ENCODE assay signal across 8 cellular contexts in genomic region chr6:43723737-43724295, GRCh38. TPM values are rescaled to one million over a fixed set of nuclear protein-coding genes. Genes with fewer than 3 reads are reported as not detected.
A peak's percentile ranks its signal among the peaks of the same experiment; 100 is the strongest.
DNase-seq lines count a peak whose midpoint lies in the region; ATAC-seq, FAIRE-seq and TF ChIP-seq lines count a peak whose summit lies in the region.

No MANE protein-coding gene starts in this region.

- dilution Hi-C loops in endothelial cell of umbilical vein (cut with MboI; ENCODE audit: extremely low pct_ligation_motif_present, low sequenced_read_pairs) = no loop called here

- no peak for TF ChIP-seq POLR2A in endothelial cell of umbilical vein (IDR thresholded peaks at IDR 0.05; ENCODE audit: low read depth, low read length)
- TF ChIP-seq POLR2A in suprapubic skin (IDR thresholded peaks at IDR 0.05) = no peak

- H3K27me3 Mint-ChIP-seq in activated CD8-positive, alpha-beta T cell treated with anti-CD3 and anti-CD28 coated beads for 36 hours = no peaks in the 10 kb centered on the region
- H3K27me3 Mint-ChIP-seq in naive thymus-derived CD4-positive, alpha-beta T cell = peaks cover 0 to 7% (median 0%) of the 10 kb centered on the region in 5 donors

- H2AFZ ChIP-seq in endothelial cell of umbilical vein (ENCODE audit: low read depth, low read length) = no peak overlapping the region

- FAIRE-seq in endothelial cell of umbilical vein (lab: Jason Lieb, UNC) = peak; percentile 91

- WGBS in suprapubic skin = 58% methylated on average over 9 of the region's 9 CpGs

- in situ Hi-C loops in GM13977 (cut with MboI; ENCODE audit: low pct_unique_long_range_greater_than_20kb, low sequenced_read_pairs, unreplicated experiment) = no loop called here

- DNase-seq in A673 (ENCODE audit: low spot score) (peak; percentile 73), GM13977 (ENCODE audit: low spot score) (peak; percentile 80), NCI-H748 (lab: John Stamatoyannopoulos, UW; ENCODE audit: unreplicated experiment) (peak; percentile 76), endothelial cell of umbilical vein (ENCODE audit: low read depth, low spot score) (peak; percentile 56), suprapubic skin (ENCODE audit: low spot score in 2 of 2) (no peak)
- peak; percentile 89 for DNase-seq in activated CD8-positive, alpha-beta T cell treated with anti-CD3 and anti-CD28 coated beads for 36 hours
- peak; percentile 42 to 68 (median 60) for DNase-seq in naive thymus-derived CD4-positive, alpha-beta T cell

- TF ChIP-seq CTCF in A673 (conservative IDR thresholded peaks at IDR 0.05; ENCODE audit: low read depth, low read length) (peak; percentile 78), GM13977 (IDR thresholded peaks at IDR 0.05; ENCODE audit: extremely low read depth, insufficient read depth, missing control alignments) (peak; percentile 89), endothelial cell of umbilical vein (IDR thresholded peaks at IDR 0.05; ENCODE audit: extremely low read depth in 1 of 2, insufficient read depth in 1 of 2, low read depth in 1 of 2, low read length in 2 of 2) (peak; percentile 61 to 73), suprapubic skin (IDR thresholded peaks at IDR 0.05) (peak; percentile 25 to 33)
- TF ChIP-seq CTCF in activated CD8-positive, alpha-beta T cell treated with anti-CD3 and anti-CD28 coated beads for 36 hours (IDR thresholded peaks at IDR 0.05) = peak; percentile 71

- H3K4me1 Mint-ChIP-seq in activated CD8-positive, alpha-beta T cell treated with anti-CD3 and anti-CD28 coated beads for 36 hours (ENCODE audit: low read depth) = peaks cover 35% of the 10 kb centered on the region
- peaks cover 20 to 38% (median 29%) of the 10 kb centered on the region in 7 donors for H3K4me1 Mint-ChIP-seq in naive thymus-derived CD4-positive, alpha-beta T cell

- ATAC-seq in HG03108 (IDR thresholded peaks at IDR 0.05; ENCODE audit: unreplicated experiment) = peak; percentile 60
- ATAC-seq in activated CD8-positive, alpha-beta T cell treated with anti-CD3 and anti-CD28 coated beads for 36 hours = peak; percentile 76
- peak; percentile 77 for ATAC-seq in naive thymus-derived CD4-positive, alpha-beta T cell

- CTCF ChIA-PET in A673 (lab: Charles Lee) (interaction anchor here (1.8 kb wide), 1 partner anchor 355 kb away, joined by 8 read pairs; no protein-coding TSS in a partner anchor), endothelial cell of umbilical vein (lab: Charles Lee) (interaction anchor here (0.9 to 4.9 kb wide), 10 partner anchors 10 to 355 kb away, joined by 3 to 48 read pairs (median 6); partner anchors contain the start of gene VEGFA)
- CTCF ChIA-PET in activated CD8-positive, alpha-beta T cell treated with anti-CD3 and anti-CD28 coated beads for 36 hours (lab: Charles Lee) = interaction anchor here (0.6 to 4.8 kb wide), 31 partner anchors 8 to 383 kb away, joined by 3 to 69 read pairs (median 5); partner anchors contain the start of gene VEGFA
- CTCF ChIA-PET in naive thymus-derived CD4-positive, alpha-beta T cell (lab: Charles Lee) = interaction anchor here (0.6 to 2.6 kb wide), 9 partner anchors 16 to 385 kb away, joined by 3 to 30 read pairs (median 3); partner anchors contain the start of gene VEGFA

- H3K4me2 ChIP-seq in endothelial cell of umbilical vein (ENCODE audit: insufficient read depth, low read length) = no peak overlapping the region

- H3K4me1 ChIP-seq in A673 (ENCODE audit: insufficient read depth, low read length, poor library complexity, severe bottlenecking) (peaks cover 21% of the 10 kb centered on the region), endothelial cell of umbilical vein (ENCODE audit: control insufficient read depth, extremely low read depth, insufficient read depth, low read length) (no peaks in the 10 kb centered on the region), suprapubic skin (peaks cover 21% of the 10 kb centered on the region)
- peaks cover 19 to 23% of the 10 kb centered on the region in 2 donors for H3K4me1 ChIP-seq in naive thymus-derived CD4-positive, alpha-beta T cell (ENCODE audit: control insufficient read depth in 2 of 2, insufficient read depth in 2 of 2, low read length in 2 of 2)

- intact Hi-C loops in A673 (cut with micrococcal nuclease; ENCODE audit: unreplicated experiment) = loop anchor here (1.0 kb wide), 2 partner anchors 350 to 355 kb away; no protein-coding TSS in a partner anchor
- intact Hi-C loops in activated CD8-positive, alpha-beta T cell treated with anti-CD3 and anti-CD28 coated beads for 36 hours (cut with micrococcal nuclease) = loop anchor here (2.0 to 5.0 kb wide), 2 partner anchors 48 to 351 kb away; partner anchors contain the start of gene VEGFA
- intact Hi-C loops in endothelial cell of umbilical vein (cut with micrococcal nuclease) = loop anchor here (1.0 to 2.0 kb wide), 5 partner anchors 35 to 355 kb away; partner anchors contain the start of gene VEGFA
- intact Hi-C loops in naive thymus-derived CD4-positive, alpha-beta T cell (cut with micrococcal nuclease) = loop anchor here (1.0 to 10.0 kb wide), 8 partner anchors 45 to 614 kb away; no protein-coding TSS in a partner anchor

- no peaks in the 10 kb centered on the region for H3K9me3 ChIP-seq in A673 (ENCODE audit: low read depth, low read length, poor library complexity, severe bottlenecking)
- H3K9me3 ChIP-seq in endothelial cell of umbilical vein (replicated peaks; ENCODE audit: control insufficient read depth, insufficient read depth, low read length) = no peaks in the 10 kb centered on the region
- no peaks in the 10 kb centered on the region for H3K9me3 ChIP-seq in naive thymus-derived CD4-positive, alpha-beta T cell (ENCODE audit: control insufficient read depth in 2 of 3, low read length in 3 of 3)
- H3K9me3 ChIP-seq in suprapubic skin = no peaks in the 10 kb centered on the region

- peak overlapping the region; percentile 52 for H3K4me3 Mint-ChIP-seq in activated CD8-positive, alpha-beta T cell treated with anti-CD3 and anti-CD28 coated beads for 36 hours
- H3K4me3 Mint-ChIP-seq in naive thymus-derived CD4-positive, alpha-beta T cell = peak overlapping the region in 3 of 10 donors; percentile 55 to 67 (median 66)

- peak overlapping the region; percentile 36 for H3K27ac ChIP-seq in A673 (ENCODE audit: low read depth, low read length, poor library complexity, severe bottlenecking)
- H3K27ac ChIP-seq in endothelial cell of umbilical vein (ENCODE audit: insufficient read depth, low read depth, low read length) = no peak overlapping the region
- no peak overlapping the region for H3K27ac ChIP-seq in naive thymus-derived CD4-positive, alpha-beta T cell (ENCODE audit: low read depth, low read length)
- no peak overlapping the region for H3K27ac ChIP-seq in suprapubic skin

- H3K4me3 ChIP-seq in A673 (ENCODE audit: low read depth, low read length, poor library complexity, severe bottlenecking) (no peak overlapping the region), endothelial cell of umbilical vein (replicated peaks in 1 of 3; ENCODE audit: insufficient read depth in 1 of 3, low read depth in 1 of 3, low read length in 3 of 3) (no peak overlapping the region), suprapubic skin (no peak overlapping the region)
- no peak overlapping the region for H3K4me3 ChIP-seq in naive thymus-derived CD4-positive, alpha-beta T cell (ENCODE audit: low read length)

- BruUV-seq in A673 (replicated peaks; lab: Mats Ljungman, UMichigan) = no TSS peak
- no TSS peak for BruUV-seq in endothelial cell of umbilical vein (replicated peaks; lab: Mats Ljungman, UMichigan)

- H3K9ac ChIP-seq in endothelial cell of umbilical vein (replicated peaks; ENCODE audit: extremely low read depth, insufficient read depth, low read length) = no peak overlapping the region

- H4K20me1 ChIP-seq in endothelial cell of umbilical vein (replicated peaks; ENCODE audit: control insufficient read depth, extremely low read depth, insufficient read depth, low read length) = no peaks in the 10 kb centered on the region

- no peak for TF ChIP-seq EP300 in suprapubic skin (IDR thresholded peaks at IDR 0.05)

- no peaks in the 10 kb centered on the region for H3K9me1 ChIP-seq in endothelial cell of umbilical vein (replicated peaks; ENCODE audit: control insufficient read depth, extremely low read depth, insufficient read depth, low read length)

- H3K27me3 ChIP-seq in A673 (replicated peaks; ENCODE audit: insufficient read depth, low read depth, low read length, poor library complexity) = no peaks in the 10 kb centered on the region
- no peaks in the 10 kb centered on the region for H3K27me3 ChIP-seq in endothelial cell of umbilical vein (ENCODE audit: control insufficient read depth in 2 of 2, insufficient read depth in 2 of 2, low read length in 2 of 2)
- no peaks in the 10 kb centered on the region for H3K27me3 ChIP-seq in naive thymus-derived CD4-positive, alpha-beta T cell (ENCODE audit: control insufficient read depth in 2 of 2, insufficient read depth in 2 of 2, low read length in 2 of 2)
- no peaks in the 10 kb centered on the region for H3K27me3 ChIP-seq in suprapubic skin

- H3K9me3 Mint-ChIP-seq in activated CD8-positive, alpha-beta T cell treated with anti-CD3 and anti-CD28 coated beads for 36 hours = no peaks in the 10 kb centered on the region
- H3K9me3 Mint-ChIP-seq in naive thymus-derived CD4-positive, alpha-beta T cell = no peaks in the 10 kb centered on the region

- no peaks in the 10 kb centered on the region for H3K36me3 ChIP-seq in A673 (ENCODE audit: insufficient read depth, low read length, poor library complexity, severe bottlenecking)
- no peaks in the 10 kb centered on the region for H3K36me3 ChIP-seq in endothelial cell of umbilical vein (ENCODE audit: control insufficient read depth in 2 of 2, extremely low read depth in 1 of 2, insufficient read depth in 2 of 2, low read length in 2 of 2)
- no peaks in the 10 kb centered on the region for H3K36me3 ChIP-seq in naive thymus-derived CD4-positive, alpha-beta T cell (ENCODE audit: control insufficient read depth in 2 of 3, insufficient read depth in 3 of 3, low read length in 3 of 3)
- no peaks in the 10 kb centered on the region for H3K36me3 ChIP-seq in suprapubic skin

- no peaks in the 10 kb centered on the region for H3K36me3 Mint-ChIP-seq in activated CD8-positive, alpha-beta T cell treated with anti-CD3 and anti-CD28 coated beads for 36 hours (ENCODE audit: low read depth)
- H3K36me3 Mint-ChIP-seq in naive thymus-derived CD4-positive, alpha-beta T cell = no peaks in the 10 kb centered on the region

- no peaks in the 10 kb centered on the region for H3K79me2 ChIP-seq in endothelial cell of umbilical vein (ENCODE audit: control insufficient read depth, insufficient read depth, low read length)

- peak overlapping the region; percentile 91 for H3K27ac Mint-ChIP-seq in activated CD8-positive, alpha-beta T cell treated with anti-CD3 and anti-CD28 coated beads for 36 hours
- H3K27ac Mint-ChIP-seq in naive thymus-derived CD4-positive, alpha-beta T cell = peak overlapping the region in 3 of 9 donors; percentile 3 to 97 (median 67)

- POLR2A ChIA-PET in A673 (lab: Charles Lee; ENCODE audit: low non-redundant PET) (no interaction called here), endothelial cell of umbilical vein (lab: Charles Lee) (no interaction called here)
- POLR2A ChIA-PET in activated CD8-positive, alpha-beta T cell treated with anti-CD3 and anti-CD28 coated beads for 36 hours (lab: Charles Lee) = interaction anchor here (0.6 to 2.2 kb wide), 12 partner anchors 9 to 354 kb away, joined by 3 to 26 read pairs (median 4); partner anchors contain the start of genes GTPBP2 and VEGFA
- POLR2A ChIA-PET in naive thymus-derived CD4-positive, alpha-beta T cell (lab: Charles Lee) = interaction anchor here (1.3 kb wide), 1 partner anchor 351 kb away, joined by 3 read pairs; no protein-coding TSS in a partner anchor

RNA-seq across cellular contexts. Expression of gene MRPS18A, which starts 36.2 kb away (rescaled TPM):
- total RNA-seq in A673 (2021) (64.6 and 69.1 TPM in 2 replicates), endothelial cell of umbilical vein (39.1 and 39.8 TPM in 2 replicates), suprapubic skin (10 to 100 TPM; 43.6 to 59.0 (median 48.6) TPM)
- 10 to 100 TPM; 45.4 to 52.9 TPM for total RNA-seq in activated CD8-positive, alpha-beta T cell treated with anti-CD3 and anti-CD28 coated beads for 36 hours
- polyA plus RNA-seq in endothelial cell of umbilical vein = 83.8 and 92.3 TPM in 2 replicates
- polyA plus RNA-seq in endothelial cell of umbilical vein (2011; cell fraction: cytosol; rRNA removed) = 76.7 and 77.1 TPM in 2 replicates
- polyA plus RNA-seq in endothelial cell of umbilical vein (2011; cell fraction: nucleus; rRNA removed) = 28.4 and 35.0 TPM in 2 replicates
- 46.2 and 47.7 TPM in 2 replicates for polyA plus RNA-seq in endothelial cell of umbilical vein (2012)
- 50.6 and 54.2 TPM in 2 replicates for polyA minus RNA-seq in endothelial cell of umbilical vein
- polyA minus RNA-seq in endothelial cell of umbilical vein (2011; cell fraction: cytosol; rRNA and poly(A)+ RNA removed) = 40.1 TPM
- 28.4 and 36.4 TPM in 2 replicates for polyA minus RNA-seq in endothelial cell of umbilical vein (2011; cell fraction: nucleus; rRNA and poly(A)+ RNA removed)
- total RNA-seq in naive thymus-derived CD4-positive, alpha-beta T cell = 10 to 100 TPM; 20.9 to 39.2 (median 28.7) TPM
- 10 to 100 TPM; 59.7 to 68.4 TPM for polyA plus RNA-seq in naive thymus-derived CD4-positive, alpha-beta T cell

RNA-seq across cellular contexts. Expression of gene VEGFA, which starts 46.2 kb away (rescaled TPM):
- total RNA-seq in A673 (2021) (116 and 144 TPM in 2 replicates), endothelial cell of umbilical vein (16.6 and 18.1 TPM in 2 replicates), suprapubic skin (100 to 1,000 TPM in 1 of 4 donors, 10 to 100 TPM in 3; 25.4 to 147 (median 43.6) TPM)
- 100 to 1,000 TPM in 1 of 2 experiments, 10 to 100 TPM in 1; 93.7 to 104 TPM for total RNA-seq in activated CD8-positive, alpha-beta T cell treated with anti-CD3 and anti-CD28 coated beads for 36 hours
- polyA plus RNA-seq in endothelial cell of umbilical vein = 19.9 and 26.2 TPM in 2 replicates
- 25.8 and 26.3 TPM in 2 replicates for polyA plus RNA-seq in endothelial cell of umbilical vein (2011; cell fraction: cytosol; rRNA removed)
- 85.5 and 96.9 TPM in 2 replicates for polyA plus RNA-seq in endothelial cell of umbilical vein (2011; cell fraction: nucleus; rRNA removed)
- polyA plus RNA-seq in endothelial cell of umbilical vein (2012) = 15.5 and 19.0 TPM in 2 replicates
- polyA minus RNA-seq in endothelial cell of umbilical vein = 44.6 and 71.9 TPM in 2 replicates
- 44.8 TPM for polyA minus RNA-seq in endothelial cell of umbilical vein (2011; cell fraction: cytosol; rRNA and poly(A)+ RNA removed)
- polyA minus RNA-seq in endothelial cell of umbilical vein (2011; cell fraction: nucleus; rRNA and poly(A)+ RNA removed) = 16.2 and 21.6 TPM in 2 replicates
- 10 to 100 TPM in 3 of 5 experiments, under 1 TPM in 2; 0.60 to 72.1 (median 19.4) TPM for total RNA-seq in naive thymus-derived CD4-positive, alpha-beta T cell
- polyA plus RNA-seq in naive thymus-derived CD4-positive, alpha-beta T cell = under 1 TPM in 1 of 2 donors, not detected in 1; 0.26 TPM

Comparison
In these comparisons a context has a peak if more than half of its experiments do, and no peak if none do; other contexts are left out.
1. DNase-seq: peak in A673 (single experiment), GM13977 (single experiment), NCI-H748 (single experiment), activated CD8-positive, alpha-beta T cell treated with anti-CD3 and anti-CD28 coated beads for 36 hours (single experiment), endothelial cell of umbilical vein (single experiment) and naive thymus-derived CD4-positive, alpha-beta T cell (9 of 9); none in suprapubic skin (0 of 2).
2. CTCF ChIP-seq: peak in every context shown above with its lines; median percentile 89 in GM13977; 78 in A673; 71 in activated CD8-positive, alpha-beta T cell treated with anti-CD3 and anti-CD28 coated beads for 36 hours; 67 in endothelial cell of umbilical vein; 29 in suprapubic skin.
3. POLR2A ChIA-PET loops: an anchor here in activated CD8-positive, alpha-beta T cell treated with anti-CD3 and anti-CD28 coated beads for 36 hours (0.6 to 2.2 kb wide) and naive thymus-derived CD4-positive, alpha-beta T cell (1.3 kb wide); none called in A673 and endothelial cell of umbilical vein.
4. Peak in every context shown above with its lines, with median percentiles within 50 percentile points of each other: ATAC-seq.